ENCODE assay signal across 22 cellular contexts in genomic region chr9:3455088-3455487, GRCh38.
"Had no signal": no experiment of that assay in that cellular context is flagged by ENCODE, and none has a peak within 500 bp of the region (broad histone marks: within the 10 kb centered on the region; RNA-seq: fewer than 3 reads in every experiment).

No MANE protein-coding gene starts in this region.

- H3K27me3 Mint-ChIP-seq: activated naive CD4-positive, alpha-beta T cell treated with anti-CD3 and anti-CD28 coated beads, Interleukin-2, amount 50 U/mL, for 24 hours; dendritic cell treated with granulocyte-macrophage colony-stimulating factor and Interleukin-4, amounts not matched to agents 40 ng/mL and 50 ng/mL, for 4 days had no signal

- H3K27ac Mint-ChIP-seq: activated naive CD4-positive, alpha-beta T cell treated with anti-CD3 and anti-CD28 coated beads, Interleukin-2, amount 50 U/mL, for 24 hours; dendritic cell treated with granulocyte-macrophage colony-stimulating factor and Interleukin-4, amounts not matched to agents 40 ng/mL and 50 ng/mL, for 4 days; natural killer cell had no signal

- H3K27ac ChIP-seq: adrenal gland, cardiac muscle cell, neutrophil, parathyroid adenoma, stomach had no signal

- DNase-seq: activated CD4-positive, alpha-beta T cell treated with anti-CD3 and anti-CD28 coated beads, Interleukin-2, amount 50 U/mL, for 4 hours; activated CD4-positive, CD25-positive, alpha-beta regulatory T cell treated with anti-CD3 and anti-CD28 coated beads, Interleukin-2, amount 50 U/mL, for 72 hours; activated gamma-delta T cell; adrenal gland; effector CD8-positive, alpha-beta T cell; foreskin fibroblast; hippocampal formation; kidney glomerular epithelial cell; left ventricle myocardium superior; natural killer cell; stimulated activated CD4-positive, alpha-beta T cell treated with anti-CD3 and anti-CD28 coated beads, Interleukin-4, amount 100 ng/mL, for 1 hour; stomach; T-helper 1 cell; T1000; trophoblast cell had no signal

- H3K9me3 ChIP-seq: adrenal gland, neutrophil, stomach had no signal

- H3K36me3 Mint-ChIP-seq: natural killer cell had no signal

- H3K9ac ChIP-seq: parathyroid adenoma had no signal

- H3K4me3 Mint-ChIP-seq: activated naive CD4-positive, alpha-beta T cell treated with anti-CD3 and anti-CD28 coated beads, Interleukin-2, amount 50 U/mL, for 24 hours; dendritic cell treated with granulocyte-macrophage colony-stimulating factor and Interleukin-4, amounts not matched to agents 40 ng/mL and 50 ng/mL, for 4 days; natural killer cell had no signal

- H3K27me3 ChIP-seq: adrenal gland, cardiac muscle cell, neutrophil, stomach had no signal

- H2AFZ ChIP-seq: parathyroid adenoma had no signal

- H3K4me1 ChIP-seq: adrenal gland, parathyroid adenoma, stomach had no signal

- H3K9me3 Mint-ChIP-seq: activated naive CD4-positive, alpha-beta T cell treated with anti-CD3 and anti-CD28 coated beads, Interleukin-2, amount 50 U/mL, for 24 hours; dendritic cell treated with granulocyte-macrophage colony-stimulating factor and Interleukin-4, amounts not matched to agents 40 ng/mL and 50 ng/mL, for 4 days; natural killer cell had no signal

- ATAC-seq: left ventricle myocardium superior, natural killer cell, sciatic nerve had no signal

- H3K4me2 ChIP-seq: smooth muscle cell had no signal

- H3K36me3 ChIP-seq: adrenal gland, cardiac muscle cell, neutrophil had no signal

- H3K4me3 ChIP-seq: adrenal gland, cardiac muscle cell, smooth muscle cell, stomach had no signal

- H3K79me2 ChIP-seq: parathyroid adenoma had no signal
